ENCODE assay signal across 19 cellular contexts in the genomic region with DNA sequence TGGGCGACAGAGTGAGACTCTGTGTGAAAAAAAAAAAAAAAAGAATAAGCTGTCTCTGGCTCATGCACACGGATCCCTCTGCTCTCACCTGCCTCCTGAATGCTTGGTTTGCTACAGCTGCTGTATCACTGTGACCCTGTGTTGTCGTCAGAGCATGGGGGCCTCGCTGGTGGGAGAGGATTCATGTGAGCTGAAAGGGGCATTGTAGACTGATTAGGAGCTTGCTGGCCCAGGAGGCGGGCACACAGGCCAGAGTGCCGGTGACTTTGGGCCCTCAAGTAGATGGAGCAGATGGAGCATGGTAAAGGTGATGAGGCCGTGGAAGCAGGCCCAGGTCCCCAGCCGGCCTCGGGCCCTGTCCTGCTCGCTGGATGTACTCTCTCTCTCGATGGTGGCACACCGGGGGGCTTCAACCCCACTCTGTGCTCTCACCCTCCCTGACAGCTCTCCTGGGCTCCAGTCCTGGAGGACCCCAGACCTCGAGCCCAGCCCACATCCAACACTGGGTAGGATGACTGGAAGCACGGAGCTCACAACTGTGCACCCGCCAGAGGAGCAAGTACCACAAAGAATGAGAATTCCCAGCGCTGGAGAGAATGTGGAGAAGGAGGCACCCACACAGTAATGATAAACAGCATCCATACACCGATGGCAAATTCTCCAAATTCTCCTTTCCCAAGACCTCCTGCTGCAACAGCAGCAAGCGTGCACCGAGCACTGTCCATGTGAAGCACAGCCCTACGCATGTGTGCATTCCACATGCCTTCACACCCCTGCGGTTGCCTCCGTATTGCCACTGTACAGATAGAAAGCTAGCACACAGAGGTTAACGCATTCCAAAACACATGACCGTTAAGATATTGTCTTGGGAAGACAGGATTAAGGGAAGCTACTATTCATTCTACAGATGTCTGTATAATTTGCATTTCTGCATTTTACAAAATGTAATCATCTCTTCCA. TPM values are rescaled to one million over a fixed set of nuclear protein-coding genes. Genes with fewer than 3 reads are reported as not detected.
"Had no signal": no experiment of that assay in that cellular context is flagged by ENCODE, and none has a peak within 500 bp of the region (broad histone marks: within the 10 kb centered on the region; RNA-seq: fewer than 3 reads in every experiment).

No MANE protein-coding gene starts in this region.

- H3K4me3 ChIP-seq: heart left ventricle, SJSA1, uterus had no signal

- H3K4me1 Mint-ChIP-seq: activated CD4-positive, alpha-beta T cell treated with anti-CD3 and anti-CD28 coated beads, Interleukin-2, amount 10 ng/mL, durations not matched to agents 7 days and 5 days had no signal

- H3K36me3 Mint-ChIP-seq: activated naive CD4-positive, alpha-beta T cell treated with anti-CD3 and anti-CD28 coated beads, Interleukin-2, amount 50 U/mL, for 72 hours; brain; naive B cell had no signal

- H3K27ac Mint-ChIP-seq: activated CD4-positive, alpha-beta T cell treated with anti-CD3 and anti-CD28 coated beads, Interleukin-2, amount 10 ng/mL, durations not matched to agents 7 days and 5 days; activated naive CD4-positive, alpha-beta T cell treated with anti-CD3 and anti-CD28 coated beads, Interleukin-2, amount 50 U/mL, for 72 hours; brain had no signal

- H3K36me3 ChIP-seq: heart left ventricle, SJSA1, uterus had no signal

- DNase-seq: activated CD4-positive, alpha-beta T cell treated with anti-CD3 and anti-CD28 coated beads, Interleukin-2, amount 10 ng/mL, durations not matched to agents 7 days and 5 days; activated gamma-delta T cell; activated T-cell treated with anti-CD3 and anti-CD28 coated beads, Interleukin-2, amount 50 U/mL, for 4 hours; effector CD8-positive, alpha-beta T cell; left colon; mammary epithelial cell; naive B cell; retina; small intestine; T-helper 9 cell had no signal

- ATAC-seq: activated naive CD4-positive, alpha-beta T cell treated with anti-CD3 and anti-CD28 coated beads, Interleukin-2, amount 50 U/mL, for 72 hours; activated T-cell treated with anti-CD3 and anti-CD28 coated beads, Interleukin-2, amount 50 U/mL, for 4 hours; heart left ventricle; left colon had no signal

- H3K4me3 Mint-ChIP-seq: activated CD4-positive, alpha-beta T cell treated with anti-CD3 and anti-CD28 coated beads, Interleukin-2, amount 10 ng/mL, durations not matched to agents 7 days and 5 days; activated T-cell treated with anti-CD3 and anti-CD28 coated beads, Interleukin-2, amount 50 U/mL, for 4 hours; brain; central memory CD8-positive, alpha-beta T cell; naive B cell had no signal

- H3K27me3 ChIP-seq: uterus had no signal

- H3K9me3 Mint-ChIP-seq: activated CD4-positive, alpha-beta T cell treated with anti-CD3 and anti-CD28 coated beads, Interleukin-2, amount 10 ng/mL, durations not matched to agents 7 days and 5 days; activated naive CD4-positive, alpha-beta T cell treated with anti-CD3 and anti-CD28 coated beads, Interleukin-2, amount 50 U/mL, for 72 hours; activated T-cell treated with anti-CD3 and anti-CD28 coated beads, Interleukin-2, amount 50 U/mL, for 4 hours; brain; central memory CD8-positive, alpha-beta T cell; naive B cell had no signal

RNA-seq across cellular contexts. Expression of a gene that starts 6.9 kb away (rescaled TPM):
- total RNA-seq: mammary epithelial cell, SJSA1 had no signal

RNA-seq across cellular contexts. Expression of a gene that starts 51.2 kb away (rescaled TPM):
- total RNA-seq: activated CD4-positive, alpha-beta T cell treated with anti-CD3 and anti-CD28 coated beads, Interleukin-2, amount 10 ng/mL, durations not matched to agents 7 days and 5 days; activated naive CD4-positive, alpha-beta T cell treated with anti-CD3 and anti-CD28 coated beads, Interleukin-2, amount 50 U/mL, for 72 hours; fibroblast of lung; frontal cortex; left colon; mammary epithelial cell; mononuclear cell; SJSA1 had no signal
